ENCODE assay signal across 8 cellular contexts in the genomic region with DNA sequence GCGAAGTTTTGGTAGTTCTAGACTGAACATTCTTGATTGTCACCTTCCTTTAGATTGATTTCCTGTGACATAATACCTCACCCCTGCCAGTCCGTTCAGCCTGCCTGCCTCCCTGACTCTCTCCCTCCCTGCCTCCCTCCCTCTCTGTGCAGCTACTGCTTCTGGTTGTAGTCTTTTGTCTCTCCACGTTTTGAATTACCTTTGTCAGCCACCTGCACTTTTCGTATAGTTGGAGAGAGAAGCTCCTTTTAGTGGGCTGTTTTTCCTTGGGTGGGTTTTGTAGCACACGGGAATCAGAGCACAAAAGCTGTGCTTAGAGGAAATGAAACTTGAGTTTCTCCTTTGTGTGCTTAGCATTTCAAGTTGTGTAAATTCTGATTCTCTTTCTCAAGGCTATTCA. TPM values are rescaled to one million over a fixed set of nuclear protein-coding genes. Genes with fewer than 3 reads are reported as not detected.
A peak's percentile ranks its signal among the peaks of the same experiment; 100 is the strongest.
DNase-seq lines count a peak whose midpoint lies in the region; ATAC-seq and TF ChIP-seq lines count a peak whose summit lies in the region.

No MANE protein-coding gene starts in this region.

- H3K27ac ChIP-seq in gastroesophageal sphincter: no peak overlapping the region

- ATAC-seq in GM19324 (IDR thresholded peaks at IDR 0.05; ENCODE audit: low FRiP score, unreplicated experiment): peak; percentile 93
- ATAC-seq in HG03135 (IDR thresholded peaks at IDR 0.05; ENCODE audit: unreplicated experiment): peak; percentile 97
- no peak for ATAC-seq in activated naive CD8-positive, alpha-beta T cell treated with anti-CD3 and anti-CD28 coated beads, Interleukin-2, amount 50 U/mL, for 24 hours
- ATAC-seq in gastroesophageal sphincter: no peak

- no peaks in the 10 kb centered on the region for H3K27me3 Mint-ChIP-seq in activated naive CD8-positive, alpha-beta T cell treated with anti-CD3 and anti-CD28 coated beads, Interleukin-2, amount 50 U/mL, for 24 hours

- peak; percentile 33 for DNase-seq in CD1c-positive myeloid dendritic cell (ENCODE audit: extremely low spot score)
- peak; percentile 10 for DNase-seq in activated naive CD8-positive, alpha-beta T cell treated with anti-CD3 and anti-CD28 coated beads, Interleukin-2, amount 50 U/mL, for 24 hours
- DNase-seq in RKO (ENCODE audit: low spot score): no peak
- DNase-seq in NCI-H2081 (lab: John Stamatoyannopoulos, UW): no peak
- DNase-seq in UCSD-AML1 (lab: John Stamatoyannopoulos, UW; ENCODE audit: unreplicated experiment): no peak

- no peak overlapping the region for H3K4me3 ChIP-seq in gastroesophageal sphincter

- H3K9me3 Mint-ChIP-seq in activated naive CD8-positive, alpha-beta T cell treated with anti-CD3 and anti-CD28 coated beads, Interleukin-2, amount 50 U/mL, for 24 hours: no peaks in the 10 kb centered on the region

- peaks cover 0 to 32% of the 10 kb centered on the region in 2 donors for H3K36me3 ChIP-seq in gastroesophageal sphincter

- no peaks in the 10 kb centered on the region for H3K27me3 ChIP-seq in gastroesophageal sphincter

- peaks cover 26% of the 10 kb centered on the region for H3K36me3 Mint-ChIP-seq in activated naive CD8-positive, alpha-beta T cell treated with anti-CD3 and anti-CD28 coated beads, Interleukin-2, amount 50 U/mL, for 24 hours (ENCODE audit: low read depth)

- 63 to 65% methylated on average over 4 to 5 of the region's 5 CpGs for WGBS in gastroesophageal sphincter (ENCODE audit: low coverage in 1 of 2), 2 donors

- no peak for TF ChIP-seq CTCF in gastroesophageal sphincter (IDR thresholded peaks at IDR 0.05)

- no peaks in the 10 kb centered on the region for H3K4me1 ChIP-seq in gastroesophageal sphincter

- no peaks in the 10 kb centered on the region for H3K9me3 ChIP-seq in gastroesophageal sphincter

- peak overlapping the region; percentile 35 for H3K4me3 Mint-ChIP-seq in activated naive CD8-positive, alpha-beta T cell treated with anti-CD3 and anti-CD28 coated beads, Interleukin-2, amount 50 U/mL, for 24 hours

- no peak for TF ChIP-seq POLR2A in gastroesophageal sphincter (IDR thresholded peaks at IDR 0.05)

- no peak overlapping the region for H3K27ac Mint-ChIP-seq in activated naive CD8-positive, alpha-beta T cell treated with anti-CD3 and anti-CD28 coated beads, Interleukin-2, amount 50 U/mL, for 24 hours

- no peak for TF ChIP-seq EP300 in gastroesophageal sphincter (IDR thresholded peaks at IDR 0.05)

- peaks cover 15% of the 10 kb centered on the region for H3K4me1 Mint-ChIP-seq in activated naive CD8-positive, alpha-beta T cell treated with anti-CD3 and anti-CD28 coated beads, Interleukin-2, amount 50 U/mL, for 24 hours

RNA-seq across cellular contexts. Expression of gene MSMO1, which starts 32.6 kb away (rescaled TPM):
- total RNA-seq in gastroesophageal sphincter: 10 to 100 TPM; 10.4 to 34.7 (median 13.9) TPM

Comparison
In these comparisons a context has a peak if more than half of its experiments do, and no peak if none do; other contexts are left out.
1. DNase-seq: peak in CD1c-positive myeloid dendritic cell (single experiment) and activated naive CD8-positive, alpha-beta T cell treated with anti-CD3 and anti-CD28 coated beads, Interleukin-2, amount 50 U/mL, for 24 hours (single experiment); none in RKO (single experiment), NCI-H2081 (0 of 2) and UCSD-AML1 (single experiment).
2. ATAC-seq: peak in GM19324 (single experiment) and HG03135 (single experiment); none in activated naive CD8-positive, alpha-beta T cell treated with anti-CD3 and anti-CD28 coated beads, Interleukin-2, amount 50 U/mL, for 24 hours (single experiment) and gastroesophageal sphincter (single experiment).